ENCODE assay signal across 8 cellular contexts in genomic region chr6:28280595-28281287, GRCh38. TPM values are rescaled to one million over a fixed set of nuclear protein-coding genes. Genes with fewer than 3 reads are reported as not detected.
DNase-seq lines count a peak whose midpoint lies in the region; ATAC-seq and TF ChIP-seq lines count a peak whose summit lies in the region.

No MANE protein-coding gene starts in this region.

- H3F3A ChIP-seq in PC-3 (ENCODE audit: low read length, unreplicated experiment), result no peaks in the 10 kb centered on the region

- H3K4me1 ChIP-seq in PC-3 (ENCODE audit: insufficient read depth, low read length) (peaks cover 19% of the 10 kb centered on the region), endodermal cell (ENCODE audit: control insufficient read depth, insufficient read depth, low read length) (no peaks in the 10 kb centered on the region)

- ATAC-seq in PC-3 (peak; percentile 4), HG03025 (IDR thresholded peaks at IDR 0.05; ENCODE audit: low FRiP score, unreplicated experiment) (no peak)

- no peaks in the 10 kb centered on the region for H3K27me3 ChIP-seq in PC-3 (ENCODE audit: low read length)
- peaks cover 14% of the 10 kb centered on the region for H3K27me3 ChIP-seq in endodermal cell (ENCODE audit: control insufficient read depth, insufficient read depth, low read length, poor library complexity, severe bottlenecking)

- H3K36me3 Mint-ChIP-seq in Calu3 (ENCODE audit: insufficient read depth, unreplicated experiment) (peaks cover 10% of the 10 kb centered on the region), endodermal cell (ENCODE audit: low read depth) (peaks cover 44% of the 10 kb centered on the region), osteocyte (ENCODE audit: unreplicated experiment) (peaks cover 31% of the 10 kb centered on the region)

- 100% methylated on average over 1 of the region's 3 CpGs; no CpG with 5 or more reads in 1 of the 2 experiments for WGBS in endodermal cell (ENCODE audit: insufficient coverage in 1 of 2, insufficient read length in 1 of 2), 2 experiments

- H3K4me1 Mint-ChIP-seq in Calu3 (ENCODE audit: low read depth, unreplicated experiment) (peaks cover 10% of the 10 kb centered on the region), endodermal cell (peaks cover 12% of the 10 kb centered on the region), osteocyte (ENCODE audit: unreplicated experiment) (peaks cover 15% of the 10 kb centered on the region)

- H3K4me3 Mint-ChIP-seq in Calu3 (ENCODE audit: low read depth, unreplicated experiment), result peak overlapping the region; percentile 91
- H3K4me3 Mint-ChIP-seq in endodermal cell, result peak overlapping the region; percentile 86
- H3K4me3 Mint-ChIP-seq in osteocyte (ENCODE audit: unreplicated experiment), result peak overlapping the region; percentile 88

- BruUV-seq in Calu3 (replicated peaks; lab: Mats Ljungman, UMichigan) (no TSS peak), PC-3 (replicated peaks; lab: Mats Ljungman, UMichigan) (no TSS peak)

- POLR2A ChIA-PET in PC-3 (lab: Charles Lee; ENCODE audit: unreplicated experiment), result interaction anchor here (0.6 to 0.7 kb wide), 2 partner anchors 14 to 72 kb away, joined by 3 read pairs; partner anchors contain the start of gene ZSCAN26

- H3K9me3 ChIP-seq in PC-3 (ENCODE audit: low read length) (no peaks in the 10 kb centered on the region), endodermal cell (ENCODE audit: control insufficient read depth, low read length) (no peaks in the 10 kb centered on the region)

- H3K4me2 ChIP-seq in PC-3 (ENCODE audit: low read length), result peak overlapping the region; percentile 83

- H3K27me3 Mint-ChIP-seq in Calu3 (ENCODE audit: unreplicated experiment) (no peaks in the 10 kb centered on the region), endodermal cell (ENCODE audit: insufficient read depth) (peaks cover 2% of the 10 kb centered on the region), osteocyte (ENCODE audit: unreplicated experiment) (no peaks in the 10 kb centered on the region)

- H3K4me3 ChIP-seq in PC-3 (ENCODE audit: low read length) (peak overlapping the region; percentile 96), endodermal cell (ENCODE audit: low read length) (peak overlapping the region; percentile 99)

- H2AFZ ChIP-seq in PC-3 (ENCODE audit: low read length), result peak overlapping the region; percentile 100

- CTCF ChIA-PET in Calu3 (lab: Charles Lee) (interaction anchor here (0.7 to 3.1 kb wide), 3 partner anchors 13 to 75 kb away, joined by 3 to 10 read pairs (median 4); partner anchors contain the start of gene ZSCAN26), PC-3 (lab: Charles Lee) (interaction anchor here (0.7 to 1.4 kb wide), 3 partner anchors 55 to 75 kb away, joined by 3 to 6 read pairs (median 4); no protein-coding TSS in a partner anchor)

- no peak overlapping the region for H3K27ac ChIP-seq in PC-3 (ENCODE audit: low read length)
- H3K27ac ChIP-seq in endodermal cell (ENCODE audit: low read depth, low read length), result no peak overlapping the region

- intact Hi-C loops in Calu3 (cut with micrococcal nuclease; ENCODE audit: unreplicated experiment) (loop anchor here (2.0 to 5.0 kb wide), 2 partner anchors 28 to 72 kb away; partner anchors contain the start of gene ZKSCAN4), PC-3 (cut with micrococcal nuclease) (loop anchor here (1.0 to 2.0 kb wide), 2 partner anchors 55 to 74 kb away; no protein-coding TSS in a partner anchor)

- H3K36me3 ChIP-seq in PC-3 (ENCODE audit: low read depth, low read length), result peaks cover 9% of the 10 kb centered on the region; the same call in 1 of the 2 replicates
- peaks cover 27% of the 10 kb centered on the region for H3K36me3 ChIP-seq in endodermal cell (ENCODE audit: control insufficient read depth, insufficient read depth, low read length)

- peak overlapping the region; percentile 81 for H3K9ac ChIP-seq in PC-3 (ENCODE audit: low read length)
- no peak overlapping the region for H3K9ac ChIP-seq in endodermal cell (ENCODE audit: extremely low read depth, low read length, poor library complexity, severe bottlenecking)

- peaks cover 20% of the 10 kb centered on the region for H3K79me2 ChIP-seq in PC-3 (ENCODE audit: low read length)

- H3K27ac Mint-ChIP-seq in Calu3 (ENCODE audit: unreplicated experiment) (peak overlapping the region; percentile 53), endodermal cell (no peak overlapping the region), osteocyte (ENCODE audit: unreplicated experiment) (no peak overlapping the region)

- no peaks in the 10 kb centered on the region for H3K9me3 Mint-ChIP-seq in Calu3 (ENCODE audit: low read depth, unreplicated experiment)
- H3K9me3 Mint-ChIP-seq in endodermal cell, result no peaks in the 10 kb centered on the region
- H3K9me3 Mint-ChIP-seq in osteocyte (ENCODE audit: unreplicated experiment), result peaks cover 10% of the 10 kb centered on the region

- H3K9me2 ChIP-seq in PC-3 (replicated peaks; ENCODE audit: low read length), result no peaks in the 10 kb centered on the region

- H4K20me1 ChIP-seq in PC-3 (ENCODE audit: low read length), result no peaks in the 10 kb centered on the region

- TF ChIP-seq CTCF in Calu3 (IDR thresholded peaks at IDR 0.05; ENCODE audit: unreplicated experiment) (no peak), PC-3 (conservative IDR thresholded peaks at IDR 0.05; ENCODE audit: low read depth, low read length) (no peak), endodermal cell (conservative IDR thresholded peaks at IDR 0.05) (no peak), osteocyte (IDR thresholded peaks at IDR 0.05) (no peak)

- no peak for DNase-seq in Calu3
- no peak for DNase-seq in PC-3
- DNase-seq in endodermal cell, result no peak
- DNase-seq in osteocyte (ENCODE audit: extremely low spot score, unreplicated experiment), result no peak
- no peak for DNase-seq in NOMO-1 (lab: John Stamatoyannopoulos, UW; ENCODE audit: unreplicated experiment in 2 of 2)
- no peak for DNase-seq in middle frontal gyrus (ENCODE audit: extremely low spot score, low spot score)
- DNase-seq in mucosa of gallbladder (ENCODE audit: low spot score), result no peak

RNA-seq across cellular contexts. Expression of gene PGBD1, which starts 0.6 kb away (rescaled TPM):
- total RNA-seq in Calu3 (2022), result 3.1 and 4.9 TPM in 2 replicates
- total RNA-seq in PC-3 (2014; rRNA removed), result 6.2 and 9.0 TPM in 2 replicates
- total RNA-seq in endodermal cell, result 10 to 100 TPM in 1 of 2 donors, 1 to 10 TPM in 1; 8.7 to 10.8 TPM
- 11.8 TPM for polyA plus RNA-seq in endodermal cell (2013, experiment 1 of 2)
- polyA plus RNA-seq in endodermal cell (2013, experiment 2 of 2), result 10.7 TPM
- 7.6 and 7.8 TPM in 2 replicates for total RNA-seq in osteocyte
- total RNA-seq in mucosa of gallbladder, result 1.8 TPM

RNA-seq across cellular contexts. Expression of gene ZSCAN26, which starts 13.8 kb away (rescaled TPM):
- total RNA-seq in Calu3 (2022), result 13.1 and 14.2 TPM in 2 replicates
- 10.8 and 12.3 TPM in 2 replicates for total RNA-seq in PC-3 (2014; rRNA removed)
- total RNA-seq in endodermal cell, result 10 to 100 TPM; 10.9 to 18.9 TPM
- polyA plus RNA-seq in endodermal cell (2013, experiment 1 of 2), result 24.9 TPM
- polyA plus RNA-seq in endodermal cell (2013, experiment 2 of 2), result 21.1 TPM
- total RNA-seq in osteocyte, result 17.5 and 19.8 TPM in 2 replicates
- 17.2 TPM for total RNA-seq in mucosa of gallbladder

RNA-seq across cellular contexts. Expression of gene NKAPL, which starts 21.6 kb away (rescaled TPM):
- not detected in 2 replicates for total RNA-seq in Calu3 (2022)
- total RNA-seq in PC-3 (2014; rRNA removed), result not detected in 2 replicates
- under 1 TPM in 1 of 2 donors, not detected in 1; 0.42 TPM for total RNA-seq in endodermal cell
- polyA plus RNA-seq in endodermal cell (2013, experiment 1 of 2), result not detected
- not detected for polyA plus RNA-seq in endodermal cell (2013, experiment 2 of 2)
- not detected in 2 replicates for total RNA-seq in osteocyte
- 1.9 TPM for total RNA-seq in mucosa of gallbladder

RNA-seq across cellular contexts. Expression of gene ZKSCAN4, which starts 28.7 kb away (rescaled TPM):
- total RNA-seq in Calu3 (2022) (6.1 and 6.7 TPM in 2 replicates), PC-3 (2014; rRNA removed) (2.3 and 3.7 TPM in 2 replicates), endodermal cell (1 to 10 TPM; 7.3 to 8.2 TPM), osteocyte (7.2 and 8.0 TPM in 2 replicates), mucosa of gallbladder (6.4 TPM)
- polyA plus RNA-seq in endodermal cell (2013, experiment 1 of 2), result 8.1 TPM
- 5.6 TPM for polyA plus RNA-seq in endodermal cell (2013, experiment 2 of 2)

RNA-seq across cellular contexts. Expression of gene ZSCAN31, which starts 55.2 kb away (rescaled TPM):
- total RNA-seq in Calu3 (2022) (4.9 and 5.8 TPM in 2 replicates), PC-3 (2014; rRNA removed) (10.7 and 16.9 TPM in 2 replicates), endodermal cell (1 to 10 TPM; 1.7 to 4.7 TPM), osteocyte (4.1 and 6.2 TPM in 2 replicates), mucosa of gallbladder (38.4 TPM)
- 7.1 TPM for polyA plus RNA-seq in endodermal cell (2013, experiment 1 of 2)
- 4.1 TPM for polyA plus RNA-seq in endodermal cell (2013, experiment 2 of 2)
